Comparison of ENCODE assay signal across 2 cellular contexts in the genomic region with DNA sequence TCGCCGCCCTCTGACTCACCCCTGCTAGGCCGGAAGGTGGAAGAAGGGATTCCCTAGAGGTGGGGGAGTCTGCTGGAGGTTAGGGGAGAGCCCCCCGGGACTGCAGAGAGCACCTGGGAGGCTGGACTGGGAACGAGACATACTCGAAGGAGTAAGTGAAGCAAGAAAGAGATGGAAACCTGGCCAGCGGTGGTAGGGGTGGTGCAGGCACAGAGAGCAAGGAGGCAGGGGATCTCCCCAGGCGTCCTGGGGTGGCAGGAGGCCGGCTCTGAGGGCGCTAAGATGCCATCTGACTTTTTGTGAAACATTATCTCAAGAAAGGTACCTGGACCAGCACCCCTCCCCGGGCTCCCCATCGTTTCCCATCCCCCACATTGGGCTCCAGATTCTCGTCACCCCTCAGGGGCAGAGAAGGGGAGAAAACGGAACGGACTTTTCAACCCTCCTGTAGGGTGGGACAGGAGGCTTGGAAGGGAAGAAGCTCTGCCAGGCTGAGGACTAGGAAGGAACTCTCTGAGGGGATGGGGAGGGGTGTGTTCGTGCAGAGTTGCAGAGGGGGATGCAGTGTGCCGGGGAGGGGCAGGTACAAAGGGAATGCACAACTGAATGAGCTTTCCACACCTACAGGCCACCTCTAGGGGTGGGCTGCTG.
A peak's percentile ranks its signal among the peaks of the same experiment; 100 is the strongest.
TF ChIP-seq lines count a peak whose summit lies in the region.

No MANE protein-coding gene starts in this region.

TF ChIP-seq in A549, 52 proteins besides CTCF, POLR2A, EP300 and RAD21:
- TF ChIP-seq MAZ (IDR thresholded peaks at IDR 0.05; ENCODE audit: borderline replicate concordance, low read depth, low read length), result no peak
- TF ChIP-seq FOSL2 (IDR thresholded peaks at IDR 0.05), result no peak
- 0 out of 2 replicates have a peak, but pooled peaks have one; percentile 1 for TF ChIP-seq FOSL2 (CRISPR knock-in tag; IDR thresholded peaks at IDR 0.05)

TF ChIP-seq in K562, 482 proteins besides CTCF, POLR2A, EP300 and RAD21:
- TF ChIP-seq SPI1 (IDR thresholded peaks at IDR 0.05; ENCODE audit: borderline replicate concordance, low read depth, low read length) (no peak), ZBTB1 (CRISPR knock-in tag; IDR thresholded peaks at IDR 0.05; ENCODE audit: borderline replicate concordance, low read depth) (0 out of 2 replicates have a peak, but pooled peaks have one; percentile 23), ZBTB7A (IDR thresholded peaks at IDR 0.05; ENCODE audit: borderline replicate concordance, control insufficient read depth, low read depth, low read length) (peak; percentile 11; the same call in 1 of the 2 replicates), MAZ (CRISPR knock-in tag; conservative IDR thresholded peaks at IDR 0.05 in 1 of 2, IDR thresholded peaks at IDR 0.05 in 1 of 2) (0 out of 4 replicates have a peak, but pooled peaks of 1 of the 2 experiments have one; percentile 5)
- TF ChIP-seq, protein P1, sequence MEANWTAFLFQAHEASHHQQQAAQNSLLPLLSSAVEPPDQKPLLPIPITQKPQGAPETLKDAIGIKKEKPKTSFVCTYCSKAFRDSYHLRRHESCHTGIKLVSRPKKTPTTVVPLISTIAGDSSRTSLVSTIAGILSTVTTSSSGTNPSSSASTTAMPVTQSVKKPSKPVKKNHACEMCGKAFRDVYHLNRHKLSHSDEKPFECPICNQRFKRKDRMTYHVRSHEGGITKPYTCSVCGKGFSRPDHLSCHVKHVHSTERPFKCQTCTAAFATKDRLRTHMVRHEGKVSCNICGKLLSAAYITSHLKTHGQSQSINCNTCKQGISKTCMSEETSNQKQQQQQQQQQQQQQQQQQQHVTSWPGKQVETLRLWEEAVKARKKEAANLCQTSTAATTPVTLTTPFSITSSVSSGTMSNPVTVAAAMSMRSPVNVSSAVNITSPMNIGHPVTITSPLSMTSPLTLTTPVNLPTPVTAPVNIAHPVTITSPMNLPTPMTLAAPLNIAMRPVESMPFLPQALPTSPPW (CRISPR knock-in tag; IDR thresholded peaks at IDR 0.05), result peak; percentile 41; the same call in 1 of the 2 replicates
- TF ChIP-seq, protein P2, sequence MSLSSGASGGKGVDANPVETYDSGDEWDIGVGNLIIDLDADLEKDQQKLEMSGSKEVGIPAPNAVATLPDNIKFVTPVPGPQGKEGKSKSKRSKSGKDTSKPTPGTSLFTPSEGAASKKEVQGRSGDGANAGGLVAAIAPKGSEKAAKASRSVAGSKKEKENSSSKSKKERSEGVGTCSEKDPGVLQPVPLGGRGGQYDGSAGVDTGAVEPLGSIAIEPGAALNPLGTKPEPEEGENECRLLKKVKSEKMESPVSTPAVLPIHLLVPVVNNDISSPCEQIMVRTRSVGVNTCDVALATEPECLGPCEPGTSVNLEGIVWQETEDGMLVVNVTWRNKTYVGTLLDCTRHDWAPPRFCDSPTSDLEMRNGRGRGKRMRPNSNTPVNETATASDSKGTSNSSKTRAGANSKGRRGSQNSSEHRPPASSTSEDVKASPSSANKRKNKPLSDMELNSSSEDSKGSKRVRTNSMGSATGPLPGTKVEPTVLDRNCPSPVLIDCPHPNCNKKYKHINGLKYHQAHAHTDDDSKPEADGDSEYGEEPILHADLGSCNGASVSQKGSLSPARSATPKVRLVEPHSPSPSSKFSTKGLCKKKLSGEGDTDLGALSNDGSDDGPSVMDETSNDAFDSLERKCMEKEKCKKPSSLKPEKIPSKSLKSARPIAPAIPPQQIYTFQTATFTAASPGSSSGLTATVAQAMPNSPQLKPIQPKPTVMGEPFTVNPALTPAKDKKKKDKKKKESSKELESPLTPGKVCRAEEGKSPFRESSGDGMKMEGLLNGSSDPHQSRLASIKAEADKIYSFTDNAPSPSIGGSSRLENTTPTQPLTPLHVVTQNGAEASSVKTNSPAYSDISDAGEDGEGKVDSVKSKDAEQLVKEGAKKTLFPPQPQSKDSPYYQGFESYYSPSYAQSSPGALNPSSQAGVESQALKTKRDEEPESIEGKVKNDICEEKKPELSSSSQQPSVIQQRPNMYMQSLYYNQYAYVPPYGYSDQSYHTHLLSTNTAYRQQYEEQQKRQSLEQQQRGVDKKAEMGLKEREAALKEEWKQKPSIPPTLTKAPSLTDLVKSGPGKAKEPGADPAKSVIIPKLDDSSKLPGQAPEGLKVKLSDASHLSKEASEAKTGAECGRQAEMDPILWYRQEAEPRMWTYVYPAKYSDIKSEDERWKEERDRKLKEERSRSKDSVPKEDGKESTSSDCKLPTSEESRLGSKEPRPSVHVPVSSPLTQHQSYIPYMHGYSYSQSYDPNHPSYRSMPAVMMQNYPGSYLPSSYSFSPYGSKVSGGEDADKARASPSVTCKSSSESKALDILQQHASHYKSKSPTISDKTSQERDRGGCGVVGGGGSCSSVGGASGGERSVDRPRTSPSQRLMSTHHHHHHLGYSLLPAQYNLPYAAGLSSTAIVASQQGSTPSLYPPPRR (CRISPR knock-in tag; IDR thresholded peaks at IDR 0.05; ENCODE audit: borderline replicate concordance), result 0 out of 2 replicates have a peak, but pooled peaks have one; percentile 2
